Comparison of ENCODE assay signal across 20 cellular contexts in the genomic region with DNA sequence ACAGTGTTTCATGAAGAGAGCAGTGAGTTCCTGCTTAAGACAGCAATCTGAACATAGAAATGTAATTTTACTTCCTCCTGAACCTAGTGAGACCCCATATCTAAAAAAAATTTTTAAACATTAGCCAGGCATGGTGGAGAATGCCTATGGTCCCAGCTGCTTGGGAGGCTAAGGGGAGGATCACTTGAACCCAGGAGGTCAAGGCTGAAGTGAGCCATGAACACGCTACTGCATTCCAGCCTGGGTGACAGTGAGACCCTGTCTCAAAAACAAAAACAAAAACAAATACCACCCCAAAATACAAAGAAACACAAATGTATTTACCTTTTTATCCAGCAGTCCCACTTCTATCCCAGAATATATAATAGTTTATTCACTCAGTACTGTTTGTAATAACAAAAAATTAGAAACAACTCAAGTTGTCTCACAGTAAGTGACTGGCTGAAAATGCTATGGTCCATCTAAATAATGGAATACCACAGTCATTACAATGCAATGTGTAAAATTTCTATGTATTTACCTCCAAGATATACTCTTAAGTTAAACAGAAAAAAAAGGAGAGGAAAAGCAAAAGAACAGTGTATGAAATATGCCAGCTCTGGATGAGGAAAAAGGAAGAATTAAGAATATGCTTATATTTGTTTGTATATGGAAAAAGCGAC.
"Had no signal": no experiment of that assay in that cellular context is flagged by ENCODE, and none has a peak within 500 bp of the region (broad histone marks: within the 10 kb centered on the region; RNA-seq: fewer than 3 reads in every experiment).

No MANE protein-coding gene starts in this region.

- H3K4me3 ChIP-seq: esophagus muscularis mucosa, gastroesophageal sphincter, left ventricle myocardium inferior, lower lobe of right lung, psoas muscle, stomach, thoracic aorta, transverse colon had no signal

- DNase-seq: cortex of kidney; effector memory CD4-positive, alpha-beta T cell; foreskin fibroblast; glutamatergic neuron; left ventricle myocardium inferior; lower lobe of right lung; mesendoderm; naive thymus-derived CD4-positive, alpha-beta T cell; psoas muscle; retina; stimulated activated naive CD4-positive, alpha-beta T cell; stomach; substantia nigra; transverse colon had no signal

- H3K4me3 Mint-ChIP-seq: naive thymus-derived CD4-positive, alpha-beta T cell had no signal

- H3K9me3 Mint-ChIP-seq: naive thymus-derived CD4-positive, alpha-beta T cell had no signal

- H3K27me3 ChIP-seq: esophagus muscularis mucosa, gastroesophageal sphincter, neutrophil, stomach, transverse colon had no signal

- ATAC-seq: gastroesophageal sphincter; lower lobe of right lung; naive thymus-derived CD4-positive, alpha-beta T cell; psoas muscle; sciatic nerve had no signal

- H3K27ac ChIP-seq: epithelial cell of prostate, esophagus muscularis mucosa, gastroesophageal sphincter, left ventricle myocardium inferior, lower lobe of right lung, neutrophil, psoas muscle, thoracic aorta, transverse colon had no signal

- H3K9me3 ChIP-seq: esophagus muscularis mucosa, gastroesophageal sphincter, left ventricle myocardium inferior, lower lobe of right lung, neutrophil, psoas muscle, stomach, thoracic aorta, transverse colon had no signal

- H3K27me3 Mint-ChIP-seq: naive thymus-derived CD4-positive, alpha-beta T cell had no signal
